In the genomic region with DNA sequence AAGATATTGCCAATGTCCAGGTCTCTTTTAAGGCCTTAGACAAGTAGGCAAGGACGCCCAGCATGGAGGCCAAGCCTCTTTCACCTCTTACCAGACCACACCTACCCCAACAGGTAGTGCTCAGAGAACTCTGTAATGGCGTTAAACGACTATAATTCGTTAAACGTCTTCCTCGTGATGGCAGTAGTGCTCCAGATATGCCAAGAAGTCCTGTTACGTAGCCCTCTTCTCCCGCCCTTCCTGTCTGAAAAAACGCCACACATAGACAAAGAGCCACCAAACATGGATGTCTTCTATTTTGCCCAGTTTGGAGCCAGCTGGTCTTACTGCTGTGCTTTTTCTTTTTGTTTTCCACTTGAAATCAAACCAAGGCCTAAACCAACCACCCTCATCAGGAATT, we compare ENCODE assay signal across 8 cellular contexts.
DNase-seq lines count a peak whose midpoint lies in the region; ATAC-seq and TF ChIP-seq lines count a peak whose summit lies in the region.

No MANE protein-coding gene starts in this region.

- no peaks in the 10 kb centered on the region for H3F3A ChIP-seq in neural progenitor cell (ENCODE audit: low read depth)
- no peaks in the 10 kb centered on the region for H3F3A ChIP-seq in GM23338 (replicated peaks; ENCODE audit: low read depth)

- peak; percentile 69 for DNase-seq in DMS114 treated with DMSO at 0.1 percent for 48 hours (lab: John Stamatoyannopoulos, UW; ENCODE audit: unreplicated experiment)
- peak; percentile 45 for DNase-seq in UCSD-AML1 (lab: John Stamatoyannopoulos, UW; ENCODE audit: unreplicated experiment)
- DNase-seq in lung (ENCODE audit: low spot score): peak; percentile 85
- DNase-seq in effector memory CD8-positive, alpha-beta T cell: no peak
- DNase-seq in NCI-H1694 treated with DMSO at 0.1 percent for 48 hours (lab: John Stamatoyannopoulos, UW): no peak
- DNase-seq in neural progenitor cell (ENCODE audit: low spot score): no peak
- no peak for DNase-seq in GM23338 (ENCODE audit: low spot score)

- no peak overlapping the region for H3K27ac ChIP-seq in lung (ENCODE audit: low read depth in 1 of 2, low read length in 1 of 2)
- H3K27ac ChIP-seq in neural progenitor cell: no peak overlapping the region
- no peak overlapping the region for H3K27ac ChIP-seq in GM23338 (ENCODE audit: low read depth)

- H3K27me3 ChIP-seq in lung (ENCODE audit: control insufficient read depth, insufficient read depth) (no peaks in the 10 kb centered on the region), neural progenitor cell (no peaks in the 10 kb centered on the region), GM23338 (ENCODE audit: insufficient read depth) (no peaks in the 10 kb centered on the region)

- H3K4me3 ChIP-seq in lung (no peak overlapping the region), neural progenitor cell (no peak overlapping the region), GM23338 (no peak overlapping the region)

- no peaks in the 10 kb centered on the region for H3K9me2 ChIP-seq in GM23338 (ENCODE audit: insufficient read depth)

- H3K9me3 Mint-ChIP-seq in effector memory CD8-positive, alpha-beta T cell: no peaks in the 10 kb centered on the region
- H3K9me3 Mint-ChIP-seq in neural progenitor cell (peaks cover under 1% of the 10 kb centered on the region), GM23338 (no peaks in the 10 kb centered on the region)

- H3K4me1 ChIP-seq in lung (ENCODE audit: control insufficient read depth in 2 of 2, insufficient read depth in 2 of 2, low read length in 2 of 2): no peaks in the 10 kb centered on the region
- H3K4me1 ChIP-seq in neural progenitor cell: no peaks in the 10 kb centered on the region
- H3K4me1 ChIP-seq in GM23338 (ENCODE audit: insufficient read depth): no peaks in the 10 kb centered on the region

- H4K20me1 ChIP-seq in neural progenitor cell (ENCODE audit: low read depth) (no peaks in the 10 kb centered on the region), GM23338 (replicated peaks; ENCODE audit: insufficient read depth) (no peaks in the 10 kb centered on the region)

- H3K4me2 ChIP-seq in neural progenitor cell (no peak overlapping the region), GM23338 (no peak overlapping the region)

- H3K36me3 Mint-ChIP-seq in effector memory CD8-positive, alpha-beta T cell (ENCODE audit: insufficient read depth): no peaks in the 10 kb centered on the region
- peaks cover 39% of the 10 kb centered on the region for H3K36me3 Mint-ChIP-seq in neural progenitor cell
- peaks cover 74% of the 10 kb centered on the region for H3K36me3 Mint-ChIP-seq in GM23338 (ENCODE audit: low read depth)

- peak; percentile 78 for ATAC-seq in GM21825 (IDR thresholded peaks at IDR 0.05; ENCODE audit: unreplicated experiment)
- peak; percentile 86 for ATAC-seq in lung (ENCODE audit: insufficient read depth, low FRiP score)
- no peak for ATAC-seq in effector memory CD8-positive, alpha-beta T cell (replicated peaks)
- no peak for ATAC-seq in GM23338

- no peaks in the 10 kb centered on the region for H3K27me3 Mint-ChIP-seq in effector memory CD8-positive, alpha-beta T cell
- no peaks in the 10 kb centered on the region for H3K27me3 Mint-ChIP-seq in neural progenitor cell (ENCODE audit: insufficient read depth, low read depth)
- no peaks in the 10 kb centered on the region for H3K27me3 Mint-ChIP-seq in GM23338 (ENCODE audit: insufficient read depth, low read depth, poor library complexity)

- H3K79me2 ChIP-seq in neural progenitor cell (ENCODE audit: low read depth) (no peaks in the 10 kb centered on the region), GM23338 (replicated peaks; ENCODE audit: insufficient read depth) (no peaks in the 10 kb centered on the region)

- H3K36me3 ChIP-seq in lung (ENCODE audit: control insufficient read depth in 2 of 2, insufficient read depth in 2 of 2, low read length in 2 of 2): no peaks in the 10 kb centered on the region
- peaks cover 4% of the 10 kb centered on the region for H3K36me3 ChIP-seq in neural progenitor cell
- peaks cover 9% of the 10 kb centered on the region for H3K36me3 ChIP-seq in GM23338 (ENCODE audit: insufficient read depth)

- TF ChIP-seq CTCF in lung (IDR thresholded peaks at IDR 0.05; ENCODE audit: control extremely low read depth, extremely low read depth) (peak; percentile 37), neural progenitor cell (IDR thresholded peaks at IDR 0.05) (no peak), GM23338 (conservative IDR thresholded peaks at IDR 0.05; ENCODE audit: low read depth in 2 of 2) (no peak)

- H3K4me3 Mint-ChIP-seq in effector memory CD8-positive, alpha-beta T cell: no peak overlapping the region
- H3K4me3 Mint-ChIP-seq in neural progenitor cell (no peak overlapping the region), GM23338 (no peak overlapping the region)

- H2AFZ ChIP-seq in neural progenitor cell (replicated peaks) (no peak overlapping the region), GM23338 (no peak overlapping the region)

- H3K27ac Mint-ChIP-seq in effector memory CD8-positive, alpha-beta T cell: no peak overlapping the region
- H3K27ac Mint-ChIP-seq in neural progenitor cell (no peak overlapping the region), GM23338 (no peak overlapping the region)

- H3K9me3 ChIP-seq in lung (ENCODE audit: control insufficient read depth in 2 of 2, insufficient read depth in 1 of 2, low read length in 1 of 2) (peaks cover 0 to 6% of the 10 kb centered on the region in 2 donors), neural progenitor cell (ENCODE audit: low read depth) (no peaks in the 10 kb centered on the region)

- H3K9ac ChIP-seq in neural progenitor cell: no peak overlapping the region

- WGBS in lung, 2 donors: 49 to 95% methylated on average over 9 of the region's 9 CpGs

- H3K4me1 Mint-ChIP-seq in effector memory CD8-positive, alpha-beta T cell (ENCODE audit: low read depth in 2 of 2): no peaks in the 10 kb centered on the region
- H3K4me1 Mint-ChIP-seq in neural progenitor cell (no peaks in the 10 kb centered on the region), GM23338 (no peaks in the 10 kb centered on the region)

TF ChIP-seq in GM23338, 12 proteins besides CTCF, POLR2A, EP300 and RAD21 (continues in another document):
- TF ChIP-seq EZH2phosphoT487 (IDR thresholded peaks at IDR 0.05; ENCODE audit: unreplicated experiment) (no peak), ZNF331 (CRISPR knock-in tag; IDR thresholded peaks at IDR 0.05; ENCODE audit: low read depth) (no peak), ZNF462 (CRISPR knock-in tag; IDR thresholded peaks at IDR 0.05) (no peak), NANOG (IDR thresholded peaks at IDR 0.05; ENCODE audit: borderline replicate concordance) (no peak), POLR2AphosphoS5 (IDR thresholded peaks at IDR 0.05; ENCODE audit: low read depth) (no peak), EZH2 (IDR thresholded peaks at IDR 0.05; ENCODE audit: low read depth, unreplicated experiment) (no peak)

Comparison
In these comparisons a context has a peak if more than half of its experiments do, and no peak if none do; other contexts are left out.
1. DNase-seq: peak in DMS114 treated with DMSO at 0.1 percent for 48 hours (single experiment), UCSD-AML1 (single experiment) and lung (single experiment); none in effector memory CD8-positive, alpha-beta T cell (0 of 3), NCI-H1694 treated with DMSO at 0.1 percent for 48 hours (single experiment), neural progenitor cell (single experiment) and GM23338 (single experiment).
2. ATAC-seq: peak in GM21825 (single experiment) and lung (single experiment); none in effector memory CD8-positive, alpha-beta T cell (single experiment) and GM23338 (single experiment).